ENCODE assay signal across 15 cellular contexts in the genomic region with DNA sequence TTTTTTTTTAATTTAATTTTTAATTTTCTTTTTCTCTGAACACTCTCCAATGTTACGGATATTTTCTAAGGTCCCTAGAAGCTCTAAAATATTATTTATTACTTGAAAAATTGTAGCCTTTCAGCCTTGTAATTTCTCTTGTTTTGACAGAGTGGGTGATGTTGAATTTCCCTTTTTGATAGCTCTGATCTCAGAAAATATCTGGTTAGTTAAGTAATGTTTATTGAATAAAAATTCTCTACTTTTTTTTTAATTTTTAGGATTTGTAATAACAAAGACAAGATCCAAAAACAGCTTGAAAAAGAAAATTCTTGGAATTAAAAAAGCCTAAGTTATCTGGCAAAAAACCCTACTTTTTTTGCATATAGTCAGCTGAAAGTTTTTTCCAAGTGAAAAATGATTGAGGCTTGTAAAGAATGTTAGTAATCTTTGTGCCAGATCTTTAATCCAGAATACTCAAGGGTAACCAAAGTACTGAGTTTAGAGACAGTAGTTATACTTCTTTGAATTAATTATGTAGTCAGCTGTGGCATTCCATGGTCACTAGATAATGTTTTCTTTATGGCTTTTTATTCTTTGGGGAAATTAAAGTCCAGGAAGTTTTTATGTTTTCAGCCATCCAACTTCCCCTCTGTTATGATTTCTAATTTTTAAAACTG. TPM values are rescaled to one million over a fixed set of nuclear protein-coding genes. Genes with fewer than 3 reads are reported as not detected.
DNase-seq lines count a peak whose midpoint lies in the region; ATAC-seq and TF ChIP-seq lines count a peak whose summit lies in the region.
"Had no signal": no experiment of that assay in that cellular context is flagged by ENCODE, and none has a peak within 500 bp of the region (broad histone marks: within the 10 kb centered on the region; RNA-seq: fewer than 3 reads in every experiment).

No MANE protein-coding gene starts in this region.

- 77 to 93% methylated on average over 1 of the region's 1 CpG for WGBS in sigmoid colon, 2 donors

- no peak for TF ChIP-seq CTCF in sigmoid colon (IDR thresholded peaks at IDR 0.05)

- H3K27ac ChIP-seq in sigmoid colon = peak overlapping the region in 1 of 4 donors; percentile 9
- H3K27ac ChIP-seq: C4-2B, neural progenitor cell, spleen had no signal

- H3K9me3 ChIP-seq in sigmoid colon = no peaks in the 10 kb centered on the region

- no peak for TF ChIP-seq EP300 in sigmoid colon (IDR thresholded peaks at IDR 0.05)

- TF ChIP-seq POLR2A in sigmoid colon (IDR thresholded peaks at IDR 0.05) = no peak

- intact Hi-C loops in sigmoid colon (cut with DNase I) = no loop called here

- H3K36me3 ChIP-seq in sigmoid colon = no peaks in the 10 kb centered on the region
- H3K36me3 ChIP-seq: spleen had no signal

- no peaks in the 10 kb centered on the region for H3K27me3 ChIP-seq in sigmoid colon
- H3K27me3 ChIP-seq: neural progenitor cell, spleen had no signal

- DNase-seq in COLO829 (ENCODE audit: low spot score) (peak; percentile 2), amniotic stem cell (lab: John Stamatoyannopoulos, UW) (peak; percentile 59), glomerular visceral epithelial cell (ENCODE audit: extremely low spot score) (peak; percentile 51), renal cortical epithelial cell (ENCODE audit: low read depth) (peak; percentile 27), sigmoid colon (no peak), KG1 (lab: John Stamatoyannopoulos, UW) (no peak), NCI-H2196 treated with DMSO at 0.1 percent for 48 hours (lab: John Stamatoyannopoulos, UW; ENCODE audit: unreplicated experiment) (no peak)
- DNase-seq: caudate nucleus, NCI-H1694 treated with DMSO at 0.1 percent for 48 hours, NCI-H524, spleen had no signal

- no peak for ATAC-seq in HG03460 (IDR thresholded peaks at IDR 0.05; ENCODE audit: unreplicated experiment)
- ATAC-seq: GM12878 had no signal

- H3K4me1 ChIP-seq in sigmoid colon = peaks cover 0 to 12% (median 4%) of the 10 kb centered on the region in 4 donors
- H3K4me1 ChIP-seq: neural progenitor cell had no signal

- H3K4me3 ChIP-seq in sigmoid colon = no peak overlapping the region
- H3K4me3 ChIP-seq: GM12878, neural progenitor cell, spleen had no signal

RNA-seq across cellular contexts. Expression of a gene that starts 26.8 kb away (rescaled TPM):
- total RNA-seq in renal cortical epithelial cell = 16.5 and 18.4 TPM in 2 replicates
- total RNA-seq in sigmoid colon = 10 to 100 TPM; 16.3 to 24.4 (median 19.1) TPM
- polyA plus RNA-seq in sigmoid colon = 10 to 100 TPM in 2 of 3 donors, 1 to 10 TPM in 1; 5.5 to 13.2 (median 10.8) TPM

Comparison
In these comparisons a context has a peak if more than half of its experiments do, and no peak if none do; other contexts are left out.
1. DNase-seq: peak in COLO829 (single experiment), amniotic stem cell (single experiment), glomerular visceral epithelial cell (single experiment) and renal cortical epithelial cell (single experiment); none in sigmoid colon (single experiment), KG1 (single experiment) and NCI-H2196 treated with DMSO at 0.1 percent for 48 hours (single experiment).